1 cellular context compared by ENCODE assay signal in the genomic region with DNA sequence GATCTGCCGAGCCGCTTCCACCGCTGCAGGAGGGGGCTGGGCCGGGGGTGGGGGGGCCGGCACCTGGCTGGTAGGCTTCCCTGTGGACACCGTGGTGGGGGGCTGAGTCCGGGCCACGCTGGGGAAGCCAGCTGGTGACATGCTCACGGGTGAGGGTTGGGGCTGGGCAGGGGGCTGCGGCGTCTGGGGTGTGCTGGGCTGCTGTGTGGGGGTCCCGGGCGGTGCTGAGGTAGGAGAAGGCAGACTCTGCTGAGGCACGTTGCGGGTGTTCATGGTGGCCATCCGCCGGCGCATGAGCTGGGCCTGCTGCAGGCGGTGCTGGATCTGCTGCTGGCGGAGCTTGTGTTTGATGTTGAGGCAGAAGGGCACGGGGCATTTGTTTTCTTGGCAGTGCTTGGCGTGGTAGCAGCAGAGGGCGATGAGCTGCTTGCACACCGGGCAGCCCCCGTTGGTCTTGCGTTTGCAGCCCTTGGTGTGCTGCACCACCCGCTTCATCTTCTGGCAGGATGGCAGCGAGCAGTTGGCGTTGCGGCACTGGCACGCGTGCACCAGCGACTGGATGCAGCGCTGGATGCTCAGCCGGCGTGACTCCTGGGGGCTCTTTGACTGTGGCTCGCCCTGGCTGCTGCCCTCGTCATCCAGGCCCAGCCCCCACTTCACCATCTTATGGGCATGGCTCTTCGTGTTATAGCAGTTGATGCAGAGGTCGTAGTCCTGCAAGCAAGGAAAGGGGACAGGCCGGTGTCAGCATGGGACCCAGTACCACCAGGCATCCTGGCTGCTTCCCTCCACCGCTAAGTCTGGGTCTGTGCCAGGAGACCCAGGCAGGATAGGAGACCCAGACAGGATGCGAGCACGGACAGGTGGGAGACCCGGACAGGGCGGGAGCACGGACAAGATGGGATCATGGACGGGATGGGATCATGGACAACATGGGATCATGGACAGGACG.
TF ChIP-seq lines count a peak whose summit lies in the region.

No MANE protein-coding gene starts in this region.

TF ChIP-seq in HepG2, 621 proteins besides CTCF, POLR2A, EP300 and RAD21:
- TF ChIP-seq, protein P1, sequence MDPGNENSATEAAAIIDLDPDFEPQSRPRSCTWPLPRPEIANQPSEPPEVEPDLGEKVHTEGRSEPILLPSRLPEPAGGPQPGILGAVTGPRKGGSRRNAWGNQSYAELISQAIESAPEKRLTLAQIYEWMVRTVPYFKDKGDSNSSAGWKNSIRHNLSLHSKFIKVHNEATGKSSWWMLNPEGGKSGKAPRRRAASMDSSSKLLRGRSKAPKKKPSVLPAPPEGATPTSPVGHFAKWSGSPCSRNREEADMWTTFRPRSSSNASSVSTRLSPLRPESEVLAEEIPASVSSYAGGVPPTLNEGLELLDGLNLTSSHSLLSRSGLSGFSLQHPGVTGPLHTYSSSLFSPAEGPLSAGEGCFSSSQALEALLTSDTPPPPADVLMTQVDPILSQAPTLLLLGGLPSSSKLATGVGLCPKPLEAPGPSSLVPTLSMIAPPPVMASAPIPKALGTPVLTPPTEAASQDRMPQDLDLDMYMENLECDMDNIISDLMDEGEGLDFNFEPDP (CRISPR knock-in tag; conservative IDR thresholded peaks at IDR 0.05), result no peak
- TF ChIP-seq ZNF30 (CRISPR knock-in tag; IDR thresholded peaks at IDR 0.05) (no peak), ZMAT3 (CRISPR knock-in tag; conservative IDR thresholded peaks at IDR 0.05) (no peak), RBM22 (optimal IDR thresholded peaks at IDR 0.05; ENCODE audit: low read length) (peak; percentile 72), ZNF468 (CRISPR knock-in tag; IDR thresholded peaks at IDR 0.05) (no peak), PHF5A (CRISPR knock-in tag; IDR thresholded peaks at IDR 0.05; ENCODE audit: low read depth, unreplicated experiment) (no peak)
TF ChIP-seq in HepG2: peak in this region for 1.
